In genomic region chr20:2293971-2294370, GRCh38 we compare ENCODE assay signal across 25 cellular contexts. TPM values are rescaled to one million over a fixed set of nuclear protein-coding genes. Genes with fewer than 3 reads are reported as not detected.
"Had no signal": no experiment of that assay in that cellular context is flagged by ENCODE, and none has a peak within 500 bp of the region (broad histone marks: within the 10 kb centered on the region; RNA-seq: fewer than 3 reads in every experiment).

No MANE protein-coding gene starts in this region.

- H3K4me3 ChIP-seq: ascending aorta, body of pancreas, Peyer's patch, SK-N-MC had no signal

- H3K9me3 ChIP-seq: ascending aorta, body of pancreas, Peyer's patch had no signal

- H3K27me3 ChIP-seq: ascending aorta, body of pancreas, Peyer's patch had no signal

- H3K36me3 ChIP-seq: ascending aorta, Peyer's patch had no signal

- H3K4me1 ChIP-seq: ascending aorta, Peyer's patch had no signal

- DNase-seq: activated CD4-positive, alpha-beta memory T cell treated with anti-CD3 and anti-CD28 coated beads for 36 hours; activated CD4-positive, alpha-beta T cell treated with anti-CD3 and anti-CD28 coated beads, Interleukin-2, amount 10 ng/mL, durations not matched to agents 7 days and 5 days; activated CD4-positive, CD25-positive, alpha-beta regulatory T cell; activated effector memory CD4-positive, alpha-beta T cell treated with anti-CD3 and anti-CD28 coated beads, Interleukin-2, amount 50 U/mL, for 16 hours; activated naive CD4-positive, alpha-beta T cell treated with Interleukin-2 at 50 U/mL for 16 hours; activated naive CD8-positive, alpha-beta T cell treated with anti-CD3 and anti-CD28 coated beads, Interleukin-2, amount 50 U/mL, for 24 hours; activated T-cell treated with anti-CD3 and anti-CD28 coated beads, Interleukin-2, amount 50 U/mL, for 4 hours; amniotic stem cell; body of pancreas; Karpas-422; NCI-H1694; NCI-H2029; NCI-H2107; NCI-H2171 treated with DMSO at 0.1 percent for 48 hours; NCI-H345; NCI-H510A; NCI-H526 treated with DMSO at 0.1 percent for 48 hours; SHP77; T-cell had no signal

- H3K27ac ChIP-seq: ascending aorta, body of pancreas, Peyer's patch, SK-N-MC, VCaP had no signal

- ATAC-seq: activated naive CD4-positive, alpha-beta T cell treated with anti-CD3 and anti-CD28 coated beads, Interleukin-2, amount 50 U/mL, for 72 hours; activated naive CD8-positive, alpha-beta T cell treated with anti-CD3 and anti-CD28 coated beads, Interleukin-2, amount 50 U/mL, for 24 hours; activated T-cell treated with anti-CD3 and anti-CD28 coated beads, Interleukin-2, amount 50 U/mL, for 4 hours; body of pancreas; T-cell had no signal

RNA-seq across cellular contexts. Expression of gene TGM3, which starts 1.8 kb away (rescaled TPM):
- total RNA-seq: activated CD4-positive, alpha-beta memory T cell treated with anti-CD3 and anti-CD28 coated beads for 36 hours; activated CD4-positive, alpha-beta T cell treated with anti-CD3 and anti-CD28 coated beads, Interleukin-2, amount 10 ng/mL, durations not matched to agents 7 days and 5 days; ascending aorta; T-cell; T-helper 2 cell treated with Interferon-gamma antibody and Interleukin-4, amounts not matched to agents 100 ng/mL and 5 ng/mL, for 36 hours had no signal
